8 cellular contexts compared by ENCODE assay signal in the genomic region with DNA sequence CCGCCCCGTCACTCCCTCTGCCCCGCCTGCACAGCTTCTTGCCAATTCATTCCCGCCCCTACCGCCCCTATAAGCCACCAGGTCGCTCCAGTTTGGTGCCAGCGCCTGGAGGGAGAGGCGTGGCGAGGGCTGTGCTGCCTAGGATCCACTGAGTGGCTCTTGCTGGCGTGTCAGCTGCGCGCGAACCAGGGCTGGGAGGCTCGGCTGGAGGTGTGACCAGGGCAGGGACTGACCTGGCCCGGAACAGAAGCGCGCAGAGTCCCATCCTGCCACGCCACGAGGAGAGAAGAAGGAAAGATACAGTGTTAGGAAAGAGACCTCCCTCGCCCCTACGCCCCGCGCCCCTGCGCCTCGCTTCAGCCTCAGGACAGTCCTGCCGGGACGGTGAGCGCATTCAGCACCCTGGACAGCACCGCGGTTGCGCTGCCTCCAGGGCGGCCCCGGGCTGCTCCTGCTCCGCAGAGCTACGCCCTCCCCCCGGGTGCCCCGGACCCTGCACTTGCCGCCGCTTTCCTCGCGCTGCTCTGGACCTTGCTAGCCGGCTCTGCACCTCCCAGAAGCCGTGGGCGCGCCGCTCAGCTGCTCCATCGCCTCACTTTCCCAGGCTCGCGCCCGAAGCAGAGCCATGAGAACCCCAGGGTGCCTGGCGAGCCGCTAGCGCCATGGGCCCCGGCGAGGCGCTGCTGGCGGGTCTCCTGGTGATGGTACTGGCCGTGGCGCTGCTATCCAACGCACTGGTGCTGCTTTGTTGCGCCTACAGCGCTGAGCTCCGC. TPM values are rescaled to one million over a fixed set of nuclear protein-coding genes. Genes with fewer than 3 reads are reported as not detected.
DNase-seq lines count a peak whose midpoint lies in the region; ATAC-seq and TF ChIP-seq lines count a peak whose summit lies in the region.

A gene with protein sequence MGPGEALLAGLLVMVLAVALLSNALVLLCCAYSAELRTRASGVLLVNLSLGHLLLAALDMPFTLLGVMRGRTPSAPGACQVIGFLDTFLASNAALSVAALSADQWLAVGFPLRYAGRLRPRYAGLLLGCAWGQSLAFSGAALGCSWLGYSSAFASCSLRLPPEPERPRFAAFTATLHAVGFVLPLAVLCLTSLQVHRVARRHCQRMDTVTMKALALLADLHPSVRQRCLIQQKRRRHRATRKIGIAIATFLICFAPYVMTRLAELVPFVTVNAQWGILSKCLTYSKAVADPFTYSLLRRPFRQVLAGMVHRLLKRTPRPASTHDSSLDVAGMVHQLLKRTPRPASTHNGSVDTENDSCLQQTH (plus strand): TSS at position 72 of the 773 bp plus-strand sequence. CDS start 591 bp downstream, at position 663.

- DNase-seq in AG08395 (ENCODE audit: low spot score), result peak; percentile 69
- DNase-seq in activated naive CD8-positive, alpha-beta T cell treated with anti-CD3 and anti-CD28 coated beads, Interleukin-2, amount 50 U/mL, for 24 hours, result peak; percentile 53
- DNase-seq in immature natural killer cell, result peak; percentile 19 to 20 (median 20)
- peak; percentile 3 to 15 for DNase-seq in stimulated activated CD8-positive, alpha-beta memory T cell treated with anti-CD3 and anti-CD28 coated beads, Interleukin-15, amount 100 ng/mL, for 48 hours (ENCODE audit: low read depth in 2 of 2)
- no peak for DNase-seq in NK-92 treated with Interleukin-12 subunit alpha and Interleukin-12 subunit beta, amount 100 ng/mL, for 24 hours (lab: John Stamatoyannopoulos, UW)
- no peak for DNase-seq in NCI-H1092 treated with DMSO at 0.1 percent for 48 hours (lab: John Stamatoyannopoulos, UW)

- no peak within 1 kb of the TSS for H3K27ac Mint-ChIP-seq in activated naive CD8-positive, alpha-beta T cell treated with anti-CD3 and anti-CD28 coated beads, Interleukin-2, amount 50 U/mL, for 24 hours
- no peak within 1 kb of the TSS for H3K27ac Mint-ChIP-seq in immature natural killer cell

- no peak for TF ChIP-seq RAD21 in Ishikawa (IDR thresholded peaks at IDR 0.05; ENCODE audit: low read depth)

- H3K9me3 Mint-ChIP-seq in activated naive CD8-positive, alpha-beta T cell treated with anti-CD3 and anti-CD28 coated beads, Interleukin-2, amount 50 U/mL, for 24 hours, result no peaks in the 10 kb centered on the region
- H3K9me3 Mint-ChIP-seq in immature natural killer cell, result no peaks in the 10 kb centered on the region

- no peak within 1 kb of the TSS for H3K4me3 Mint-ChIP-seq in activated naive CD8-positive, alpha-beta T cell treated with anti-CD3 and anti-CD28 coated beads, Interleukin-2, amount 50 U/mL, for 24 hours
- H3K4me3 Mint-ChIP-seq in immature natural killer cell, result no peak within 1 kb of the TSS

- TF ChIP-seq EP300 in Ishikawa (IDR thresholded peaks at IDR 0.05; ENCODE audit: borderline replicate concordance), result no peak

- no peaks in the 10 kb centered on the region for H3K36me3 Mint-ChIP-seq in activated naive CD8-positive, alpha-beta T cell treated with anti-CD3 and anti-CD28 coated beads, Interleukin-2, amount 50 U/mL, for 24 hours (ENCODE audit: low read depth)
- no peaks in the 10 kb centered on the region for H3K36me3 Mint-ChIP-seq in immature natural killer cell

- peaks cover 12% of the 10 kb centered on the region for H3K27me3 Mint-ChIP-seq in activated naive CD8-positive, alpha-beta T cell treated with anti-CD3 and anti-CD28 coated beads, Interleukin-2, amount 50 U/mL, for 24 hours
- peaks cover 0 to 13% (median 8%) of the 10 kb centered on the region in 3 donors for H3K27me3 Mint-ChIP-seq in immature natural killer cell (ENCODE audit: low read depth in 3 of 3)

- peak; percentile 53 for ATAC-seq in activated naive CD8-positive, alpha-beta T cell treated with anti-CD3 and anti-CD28 coated beads, Interleukin-2, amount 50 U/mL, for 24 hours
- no peak for ATAC-seq in HG03342 (IDR thresholded peaks at IDR 0.05; ENCODE audit: unreplicated experiment)

- no peaks in the 10 kb centered on the region for H3K4me1 Mint-ChIP-seq in activated naive CD8-positive, alpha-beta T cell treated with anti-CD3 and anti-CD28 coated beads, Interleukin-2, amount 50 U/mL, for 24 hours
- no peaks in the 10 kb centered on the region for H3K4me1 Mint-ChIP-seq in immature natural killer cell

TF ChIP-seq in Ishikawa, 13 proteins besides CTCF, POLR2A, EP300 and RAD21:
- TF ChIP-seq YY1 (IDR thresholded peaks at IDR 0.05; ENCODE audit: low read depth) (peak; percentile 29; the same call in 1 of the 2 replicates), REST (IDR thresholded peaks at IDR 0.05; ENCODE audit: low read depth) (peak; percentile 100), NFIC (IDR thresholded peaks at IDR 0.05) (peak; percentile 47), TAF1 (IDR thresholded peaks at IDR 0.05; ENCODE audit: low read depth) (no peak), EGR1 (IDR thresholded peaks at IDR 0.05) (no peak), CREB1 (IDR thresholded peaks at IDR 0.05; ENCODE audit: low read depth) (no peak), CEBPB (IDR thresholded peaks at IDR 0.05) (no peak), TCF12 (IDR thresholded peaks at IDR 0.05; ENCODE audit: low read depth) (peak; percentile 44; the same call in 1 of the 2 replicates), ZBTB7A (IDR thresholded peaks at IDR 0.05; ENCODE audit: low read depth) (peak; percentile 88), MAX (IDR thresholded peaks at IDR 0.05) (peak; percentile 55), FOXM1 (IDR thresholded peaks at IDR 0.05; ENCODE audit: borderline replicate concordance, low read depth) (no peak), TEAD4 (IDR thresholded peaks at IDR 0.05) (no peak)
- TF ChIP-seq, protein P1, sequence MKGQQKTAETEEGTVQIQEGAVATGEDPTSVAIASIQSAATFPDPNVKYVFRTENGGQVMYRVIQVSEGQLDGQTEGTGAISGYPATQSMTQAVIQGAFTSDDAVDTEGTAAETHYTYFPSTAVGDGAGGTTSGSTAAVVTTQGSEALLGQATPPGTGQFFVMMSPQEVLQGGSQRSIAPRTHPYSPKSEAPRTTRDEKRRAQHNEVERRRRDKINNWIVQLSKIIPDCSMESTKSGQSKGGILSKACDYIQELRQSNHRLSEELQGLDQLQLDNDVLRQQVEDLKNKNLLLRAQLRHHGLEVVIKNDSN (IDR thresholded peaks at IDR 0.05), result no peak

RNA-seq across cellular contexts. Expression of the gene that starts here (rescaled TPM):
- not detected for polyA plus RNA-seq in immature natural killer cell

Comparison
In these comparisons a context has a peak if more than half of its experiments do, and no peak if none do; other contexts are left out.
1. Peak in DNase-seq in immature natural killer cell; RNA of the gene not detected or under 1 TPM.
2. DNase-seq: peak in AG08395 (single experiment), activated naive CD8-positive, alpha-beta T cell treated with anti-CD3 and anti-CD28 coated beads, Interleukin-2, amount 50 U/mL, for 24 hours (single experiment) and stimulated activated CD8-positive, alpha-beta memory T cell treated with anti-CD3 and anti-CD28 coated beads, Interleukin-15, amount 100 ng/mL, for 48 hours (2 of 2); none in NK-92 treated with Interleukin-12 subunit alpha and Interleukin-12 subunit beta, amount 100 ng/mL, for 24 hours (single experiment) and NCI-H1092 treated with DMSO at 0.1 percent for 48 hours (single experiment).